Comparison of ENCODE assay signal across 13 cellular contexts in genomic region chr19:4986056-4986455, GRCh38. TPM values are rescaled to one million over a fixed set of nuclear protein-coding genes. Genes with fewer than 3 reads are reported as not detected.
DNase-seq lines count a peak whose midpoint lies in the region; ATAC-seq and TF ChIP-seq lines count a peak whose summit lies in the region.
"Had no signal": no experiment of that assay in that cellular context is flagged by ENCODE, and none has a peak within 500 bp of the region (broad histone marks: within the 10 kb centered on the region; RNA-seq: fewer than 3 reads in every experiment).

No MANE protein-coding gene starts in this region.

- no peaks in the 10 kb centered on the region for H3K27me3 Mint-ChIP-seq in nephron progenitor cell (ENCODE audit: low read depth, poor library complexity)
- no peaks in the 10 kb centered on the region for H3K27me3 Mint-ChIP-seq in Caco-2 (ENCODE audit: insufficient read depth, unreplicated experiment)

- H3K4me1 ChIP-seq in right cardiac atrium (ENCODE audit: control insufficient read depth, insufficient read depth, low read length) (peaks cover 25% of the 10 kb centered on the region), left ventricle myocardium inferior (peaks cover 82% of the 10 kb centered on the region), vagina (peaks cover 89% of the 10 kb centered on the region), Caco-2 (peaks cover 25% of the 10 kb centered on the region)

- H3K9me3 Mint-ChIP-seq in nephron progenitor cell = no peaks in the 10 kb centered on the region
- no peaks in the 10 kb centered on the region for H3K9me3 Mint-ChIP-seq in Caco-2 (ENCODE audit: unreplicated experiment)
- H3K9me3 Mint-ChIP-seq: GM23338 had no signal

- H3K27ac Mint-ChIP-seq in nephron progenitor cell (peak overlapping the region; percentile 95), Caco-2 (ENCODE audit: unreplicated experiment) (no peak overlapping the region)

- H3K27ac ChIP-seq in right cardiac atrium (ENCODE audit: low read length) (no peak overlapping the region), left ventricle myocardium inferior (replicated peaks) (no peak overlapping the region), angular gyrus (ENCODE audit: low read depth, low read length) (peak overlapping the region; percentile 51), vagina (peak overlapping the region; percentile 69)

- ATAC-seq in right cardiac atrium (no peak), GM21723 (IDR thresholded peaks at IDR 0.05; ENCODE audit: unreplicated experiment) (no peak)

- POLR2A ChIA-PET in Caco-2 (lab: Charles Lee) = interaction anchor here (0.5 kb wide), 1 partner anchor 237 kb away, joined by 4 read pairs; no protein-coding TSS in a partner anchor

- peaks cover 4% of the 10 kb centered on the region for H3K36me3 ChIP-seq in left ventricle myocardium inferior
- H3K36me3 ChIP-seq in vagina = no peaks in the 10 kb centered on the region
- H3K36me3 ChIP-seq in Caco-2 (ENCODE audit: control insufficient read depth, insufficient read depth, low read length) = no peaks in the 10 kb centered on the region

- no TSS peak for BruUV-seq in Caco-2 (replicated peaks; lab: Mats Ljungman, UMichigan)

- 83% methylated on average over 19 of the region's 19 CpGs for WGBS in right cardiac atrium

- H3K36me3 Mint-ChIP-seq in nephron progenitor cell (ENCODE audit: low read depth) (peaks cover 8% of the 10 kb centered on the region), Caco-2 (ENCODE audit: insufficient read depth, unreplicated experiment) (peaks cover 11% of the 10 kb centered on the region)

- DNase-seq in right cardiac atrium (peak in 2 of 3 donors; percentile 51 to 54), left ventricle myocardium inferior (no peak), nephron progenitor cell (no peak), vagina (ENCODE audit: extremely low spot score in 2 of 2) (no peak), Caco-2 (no peak), cerebellar cortex (ENCODE audit: low spot score) (no peak)
- DNase-seq: DND-41, NCI-H1092 treated with DMSO at 0.1 percent for 48 hours, NCI-H526 treated with DMSO at 0.1 percent for 48 hours, SHP77 had no signal

- H3K4me3 ChIP-seq in right cardiac atrium (ENCODE audit: low read length) (no peak overlapping the region), left ventricle myocardium inferior (no peak overlapping the region), vagina (no peak overlapping the region), Caco-2 (ENCODE audit: low read depth, low read length) (no peak overlapping the region)
- H3K4me3 ChIP-seq: GM23338 had no signal

- intact Hi-C loops in right cardiac atrium (cut with DNase I) = loop anchor here in 1 of 4 donors (5.0 kb wide), 1 partner anchor 41 kb away; no protein-coding TSS in a partner anchor
- intact Hi-C loops in left ventricle myocardium inferior (cut with micrococcal nuclease) = no loop called here
- intact Hi-C loops in vagina (cut with DNase I) = no loop called here
- intact Hi-C loops in Caco-2 (cut with micrococcal nuclease; ENCODE audit: unreplicated experiment) = loop anchor here (2.0 kb wide), 1 partner anchor 17 kb away; the partner anchor contains the start of gene KDM4B

- H3K27me3 ChIP-seq in right cardiac atrium (ENCODE audit: control insufficient read depth, insufficient read depth) (no peaks in the 10 kb centered on the region), left ventricle myocardium inferior (ENCODE audit: low read depth) (no peaks in the 10 kb centered on the region), vagina (no peaks in the 10 kb centered on the region), Caco-2 (replicated peaks; ENCODE audit: control insufficient read depth, insufficient read depth, low read length) (no peaks in the 10 kb centered on the region)

- no peak for TF ChIP-seq CTCF in left ventricle myocardium inferior (IDR thresholded peaks at IDR 0.05; ENCODE audit: borderline replicate concordance)
- no peak for TF ChIP-seq CTCF in nephron progenitor cell (IDR thresholded peaks at IDR 0.05)
- TF ChIP-seq CTCF in vagina (IDR thresholded peaks at IDR 0.05) = no peak
- TF ChIP-seq CTCF in Caco-2 (IDR thresholded peaks at IDR 0.05; ENCODE audit: insufficient read depth in 1 of 2, low read depth in 1 of 2, low read length in 1 of 2, severe bottlenecking in 1 of 2, unreplicated experiment in 1 of 2) = no peak

- CTCF ChIA-PET in Caco-2 (lab: Charles Lee) = no interaction called here

- H3K9me3 ChIP-seq in right cardiac atrium (ENCODE audit: control insufficient read depth, low read length) (no peaks in the 10 kb centered on the region), left ventricle myocardium inferior (replicated peaks) (no peaks in the 10 kb centered on the region), vagina (no peaks in the 10 kb centered on the region), Caco-2 (no peaks in the 10 kb centered on the region)

- no peak for TF ChIP-seq POLR2A in vagina (IDR thresholded peaks at IDR 0.05)

- H3K4me1 Mint-ChIP-seq in nephron progenitor cell (peaks cover 81% of the 10 kb centered on the region), Caco-2 (ENCODE audit: low read depth, unreplicated experiment) (peaks cover 25% of the 10 kb centered on the region)

- peak overlapping the region; percentile 38 for H3K4me3 Mint-ChIP-seq in nephron progenitor cell
- no peak overlapping the region for H3K4me3 Mint-ChIP-seq in Caco-2 (ENCODE audit: unreplicated experiment)
- H3K4me3 Mint-ChIP-seq: GM23338 had no signal

RNA-seq across cellular contexts. Expression of gene KDM4B, which starts 17.1 kb away (rescaled TPM):
- total RNA-seq in right cardiac atrium = 10 to 100 TPM; 23.9 to 37.5 (median 30.8) TPM
- polyA plus RNA-seq in right cardiac atrium = 18.8 TPM
- 34.1 TPM for total RNA-seq in left ventricle myocardium inferior
- total RNA-seq in vagina = 59.7 TPM
- 27.4 and 30.9 TPM in 2 replicates for total RNA-seq in Caco-2 (2022)

Comparison
In these comparisons a context has a peak if more than half of its experiments do, and no peak if none do; other contexts are left out.
1. DNase-seq: peak in right cardiac atrium (2 of 3); none in left ventricle myocardium inferior (single experiment), nephron progenitor cell (single experiment), vagina (0 of 2), Caco-2 (0 of 2) and cerebellar cortex (single experiment).
2. H3K27ac ChIP-seq: peak in angular gyrus (single experiment) and vagina (single experiment); none in right cardiac atrium (single experiment) and left ventricle myocardium inferior (single experiment).